8 cellular contexts compared by ENCODE assay signal in genomic region chr12:71756054-71756675, GRCh38. TPM values are rescaled to one million over a fixed set of nuclear protein-coding genes. Genes with fewer than 3 reads are reported as not detected.
DNase-seq lines count a peak whose midpoint lies in the region; ATAC-seq, FAIRE-seq and TF ChIP-seq lines count a peak whose summit lies in the region.

No MANE protein-coding gene starts in this region.

- WGBS in iPS DF 6.9 (ENCODE audit: insufficient coverage, insufficient read length): no CpG with 5 or more reads among the region's 5 CpGs
- WGBS in spleen, 5 donors: 44 to 62% (median 55%) methylated on average over 5 of the region's 5 CpGs

- H3K36me3 Mint-ChIP-seq in activated naive CD8-positive, alpha-beta T cell: peaks cover 33% of the 10 kb centered on the region

- DNase-seq in iPS DF 6.9 (ENCODE audit: low read depth, low spot score) (no peak), spleen (no peak), D721Med (ENCODE audit: insufficient read length, low spot score) (no peak), GM13976 (ENCODE audit: low spot score) (no peak)

- H3K4me3 Mint-ChIP-seq in activated naive CD8-positive, alpha-beta T cell: peak overlapping the region; percentile 97

- H3K36me3 ChIP-seq in HEK293 (ENCODE audit: control insufficient read depth in 2 of 2, insufficient read depth in 1 of 2, low read length in 2 of 2) (peaks cover 9 to 42% of the 10 kb centered on the region in 2 experiments; a peak in 2 of 3 replicates), iPS DF 6.9 (ENCODE audit: control insufficient read depth, insufficient read depth, low read length) (no peaks in the 10 kb centered on the region), spleen (peaks cover 3 to 43% (median 19%) of the 10 kb centered on the region in 6 donors)

- in situ Hi-C loops in GM13976 (cut with MboI; ENCODE audit: low sequenced_read_pairs, unreplicated experiment): no loop called here

- H3K27ac Mint-ChIP-seq in activated naive CD8-positive, alpha-beta T cell: peak overlapping the region; percentile 98

- intact Hi-C loops in spleen (cut with DNase I; ENCODE audit: low total_unique reads): loop anchor here (10.0 kb wide), 1 partner anchor 71 kb away; the partner anchor contains the start of gene TMEM19

- TF ChIP-seq POLR2A in spleen (IDR thresholded peaks at IDR 0.05): no peak

- peaks cover 8% of the 10 kb centered on the region for H3K9me3 Mint-ChIP-seq in activated naive CD8-positive, alpha-beta T cell (ENCODE audit: low read depth)

- H3K9me3 ChIP-seq in HEK293 (ENCODE audit: control insufficient read depth, insufficient read depth, low read depth, low read length) (no peaks in the 10 kb centered on the region), iPS DF 6.9 (ENCODE audit: control insufficient read depth, insufficient read depth, low read length) (no peaks in the 10 kb centered on the region), spleen (peaks cover 15 to 35% (median 31%) of the 10 kb centered on the region in 8 donors)

- H3K4me1 Mint-ChIP-seq in activated naive CD8-positive, alpha-beta T cell (ENCODE audit: low read depth): peaks cover 46% of the 10 kb centered on the region

- POLR2A ChIA-PET in HEK293 (lab: Yijun Ruan, JAX): interaction anchor here (2.8 kb wide), 1 partner anchor 93 kb away, joined by 16 read pairs; the partner anchor contains the start of genes THAP2 and ZFC3H1

- H3K4me1 ChIP-seq in HEK293 (ENCODE audit: control insufficient read depth, insufficient read depth, low read length) (no peaks in the 10 kb centered on the region), iPS DF 6.9 (ENCODE audit: control insufficient read depth, insufficient read depth, low read length) (no peaks in the 10 kb centered on the region; the same call in 1 of the 2 replicates), spleen (peaks cover 13 to 48% (median 34%) of the 10 kb centered on the region in 6 donors)

- ATAC-seq in HG03280 (IDR thresholded peaks at IDR 0.05; ENCODE audit: unreplicated experiment): no peak
- no peak for ATAC-seq in HG02981 (IDR thresholded peaks at IDR 0.05; ENCODE audit: unreplicated experiment)

- no peak for TF ChIP-seq CTCF in HEK293 (tag by site-specific recombination; IDR thresholded peaks at IDR 0.05)
- TF ChIP-seq CTCF in spleen (IDR thresholded peaks at IDR 0.05 in 8 of 11, conservative IDR thresholded peaks at IDR 0.05 in 3 of 11): no peak
- no peak for TF ChIP-seq CTCF in D721Med (IDR thresholded peaks at IDR 0.05; ENCODE audit: insufficient read depth, missing control alignments)
- no peak for TF ChIP-seq CTCF in GM13976 (IDR thresholded peaks at IDR 0.05; ENCODE audit: borderline replicate concordance, control extremely low read depth, extremely low read depth, insufficient read depth, missing control alignments)

- no peaks in the 10 kb centered on the region for H3K27me3 Mint-ChIP-seq in activated naive CD8-positive, alpha-beta T cell

- H3K27ac ChIP-seq in HEK293 (ENCODE audit: extremely low read depth, low read depth, low read length): no peak overlapping the region
- no peak overlapping the region for H3K27ac ChIP-seq in iPS DF 6.9 (ENCODE audit: low read length)
- peak overlapping the region; percentile 96 to 99 (median 98) for H3K27ac ChIP-seq in spleen

- CTCF ChIA-PET in HEK293 (lab: Yijun Ruan, JAX): interaction anchor here (0.7 to 1.4 kb wide), 2 partner anchors 24 to 1029 kb away, joined by 3 to 4 read pairs; no protein-coding TSS in a partner anchor

- H3K4me3 ChIP-seq in HEK293 (ENCODE audit: low read depth, low read length) (peak overlapping the region; percentile 92), iPS DF 6.9 (ENCODE audit: low read length) (peak overlapping the region; percentile 99; the same call in 1 of the 2 replicates), spleen (peak overlapping the region; percentile 53 to 88 (median 78))

- FAIRE-seq in D721Med (lab: Jason Lieb, UNC): no peak

- H3K27me3 ChIP-seq in iPS DF 6.9 (ENCODE audit: control insufficient read depth, insufficient read depth, low read length) (no peaks in the 10 kb centered on the region), spleen (replicated peaks in 1 of 7) (no peaks in the 10 kb centered on the region)

TF ChIP-seq in HEK293, 187 proteins besides CTCF, POLR2A, EP300 and RAD21:
- no peak for TF ChIP-seq ZNF274 (IDR thresholded peaks at IDR 0.05; ENCODE audit: low read length)
- TF ChIP-seq ZNF274 (tag by site-specific recombination; IDR thresholded peaks at IDR 0.05; ENCODE audit: borderline replicate concordance): no peak
- TF ChIP-seq KLF1 (tag by site-specific recombination; IDR thresholded peaks at IDR 0.05): no peak
- TF ChIP-seq ZBTB10 (tag by site-specific recombination; IDR thresholded peaks at IDR 0.05): no peak
- TF ChIP-seq ZNF529 (tag by site-specific recombination; IDR thresholded peaks at IDR 0.05; ENCODE audit: insufficient replicate concordance): no peak
- TF ChIP-seq ZNF366 (tag by site-specific recombination; conservative IDR thresholded peaks at IDR 0.05): no peak
- TF ChIP-seq YY1 (tag by site-specific recombination; IDR thresholded peaks at IDR 0.05): no peak
- no peak for TF ChIP-seq ZNF426 (tag by site-specific recombination; IDR thresholded peaks at IDR 0.05)
- no peak for TF ChIP-seq PRDM10 (tag by site-specific recombination; IDR thresholded peaks at IDR 0.05)

RNA-seq across cellular contexts. Expression of gene RAB21, which starts 1.5 kb away (rescaled TPM):
- 10 to 100 TPM; 25.9 to 75.4 (median 66.1) TPM for total RNA-seq in spleen
- polyA plus RNA-seq in spleen: 10 to 100 TPM in 1 of 3 donors, 1 to 10 TPM in 2; 5.7 to 13.9 (median 8.9) TPM

Comparison
In these comparisons a context has a peak if more than half of its experiments do, and no peak if none do; other contexts are left out.
1. H3K27ac ChIP-seq: peak in spleen (8 of 8); none in HEK293 (single experiment) and iPS DF 6.9 (single experiment).
2. Peak in every context shown above with its lines, with median percentiles within 50 percentile points of each other: H3K4me3 ChIP-seq.